Comparison of ENCODE assay signal across 16 cellular contexts in the genomic region with DNA sequence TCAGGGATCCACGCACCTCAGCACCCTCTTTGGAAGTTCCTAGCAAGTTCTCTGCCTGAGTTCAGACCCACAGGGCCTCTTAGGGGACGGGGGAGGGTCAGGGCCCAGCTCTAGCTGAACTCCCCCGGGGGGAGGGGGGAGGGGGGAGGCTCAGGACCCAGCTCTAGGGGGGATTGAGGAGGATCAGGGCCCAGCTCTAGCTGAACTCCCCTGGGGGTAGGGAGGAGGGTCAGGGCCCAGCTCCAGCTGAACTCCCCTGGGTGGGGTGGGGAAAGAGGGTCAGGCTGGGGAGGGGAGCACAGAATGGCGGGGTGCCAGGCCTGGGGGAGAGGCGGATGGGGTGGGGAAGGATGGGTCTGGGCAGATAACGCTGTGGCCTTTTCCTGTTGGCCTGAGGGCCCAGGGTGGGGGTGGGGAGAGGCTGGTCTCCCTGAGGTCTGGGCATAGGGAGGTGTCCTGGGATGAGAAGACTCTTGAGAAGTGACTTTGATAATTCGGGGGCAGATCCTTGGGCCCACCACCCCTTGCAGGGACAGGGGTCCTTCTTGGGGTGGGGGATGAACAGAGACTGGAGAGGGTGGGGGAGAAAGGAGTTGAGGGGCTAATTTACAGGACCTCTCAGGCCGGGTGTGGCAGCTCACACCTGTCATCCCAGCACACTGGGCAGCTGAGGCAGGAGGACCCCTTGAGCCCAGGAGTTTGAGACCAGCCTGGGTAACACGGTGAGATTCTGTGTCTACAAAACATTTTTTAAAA. TPM values are rescaled to one million over a fixed set of nuclear protein-coding genes. Genes with fewer than 3 reads are reported as not detected.
DNase-seq lines count a peak whose midpoint lies in the region; TF ChIP-seq lines count a peak whose summit lies in the region.
"Had no signal": no experiment of that assay in that cellular context is flagged by ENCODE, and none has a peak within 500 bp of the region (broad histone marks: within the 10 kb centered on the region; RNA-seq: fewer than 3 reads in every experiment).

No MANE protein-coding gene starts in this region.

- no peak for TF ChIP-seq CTCF in esophagus squamous epithelium (IDR thresholded peaks at IDR 0.05)

- peak overlapping the region; percentile 14 for H3K4ac ChIP-seq in trophoblast cell (ENCODE audit: low read depth, low read length)

- no peak overlapping the region for H2BK120ac ChIP-seq in trophoblast cell (ENCODE audit: insufficient read depth, low read length, poor library complexity)

- H4K20me1 ChIP-seq in Karpas-422 (ENCODE audit: insufficient read depth, low read depth, low read length), result no peaks in the 10 kb centered on the region

- H3K4me3 ChIP-seq in esophagus squamous epithelium (no peak overlapping the region), trophoblast cell (ENCODE audit: low read depth, low read length) (no peak overlapping the region), Karpas-422 (ENCODE audit: low read length) (no peak overlapping the region)
- H3K4me3 ChIP-seq: breast epithelium had no signal

- H3K27ac ChIP-seq in esophagus squamous epithelium, result peak overlapping the region; percentile 2 to 67 (median 48)
- no peak overlapping the region for H3K27ac ChIP-seq in trophoblast cell (ENCODE audit: low read depth, low read length)
- H3K27ac ChIP-seq in caudate nucleus (ENCODE audit: low read depth, low read length), result no peak overlapping the region
- no peak overlapping the region for H3K27ac ChIP-seq in Karpas-422 (ENCODE audit: low read length)

- H3K4me2 ChIP-seq in trophoblast cell (ENCODE audit: low read length) (no peak overlapping the region), Karpas-422 (ENCODE audit: low read depth, low read length, poor library complexity, severe bottlenecking) (no peak overlapping the region)

- peak overlapping the region; percentile 78 for H4K91ac ChIP-seq in trophoblast cell (ENCODE audit: low read depth, low read length)

- H3K4me1 ChIP-seq in esophagus squamous epithelium (peaks cover 12 to 58% (median 31%) of the 10 kb centered on the region in 3 donors), trophoblast cell (ENCODE audit: control insufficient read depth in 1 of 2, insufficient read depth in 2 of 2, low read length in 2 of 2) (peaks cover 21 to 24% of the 10 kb centered on the region in 2 experiments), Karpas-422 (ENCODE audit: low read length) (no peaks in the 10 kb centered on the region; the same call in 1 of the 2 replicates)

- H3K14ac ChIP-seq in trophoblast cell (ENCODE audit: low read length), result no peak overlapping the region

- H3K27me3 ChIP-seq in esophagus squamous epithelium (no peaks in the 10 kb centered on the region), trophoblast cell (ENCODE audit: insufficient read depth, low read length) (no peaks in the 10 kb centered on the region), Karpas-422 (ENCODE audit: low read length) (no peaks in the 10 kb centered on the region)
- H3K27me3 ChIP-seq: breast epithelium had no signal

- intact Hi-C loops in esophagus squamous epithelium (cut with DNase I), result no loop called here

- no peak overlapping the region for H2BK5ac ChIP-seq in trophoblast cell (ENCODE audit: low read depth, low read length, poor library complexity)

- no peak for TF ChIP-seq POLR2A in esophagus squamous epithelium (IDR thresholded peaks at IDR 0.05)

- peaks cover 27% of the 10 kb centered on the region for H3K79me1 ChIP-seq in trophoblast cell (ENCODE audit: low read length)

- H3K79me2 ChIP-seq in trophoblast cell (ENCODE audit: control insufficient read depth, insufficient read depth, low read length, poor library complexity), result no peaks in the 10 kb centered on the region
- no peaks in the 10 kb centered on the region for H3K79me2 ChIP-seq in Karpas-422 (ENCODE audit: low read length)

- no peaks in the 10 kb centered on the region for H3K9me2 ChIP-seq in Karpas-422 (replicated peaks; ENCODE audit: insufficient read depth, low read length)

- H2BK12ac ChIP-seq in trophoblast cell (ENCODE audit: low read length), result peak overlapping the region; percentile 71

- H4K12ac ChIP-seq in trophoblast cell (ENCODE audit: low read depth, low read length), result no peak overlapping the region

- DNase-seq in NCI-H226 (peak; percentile 44), esophagus squamous epithelium (lab: John Stamatoyannopoulos, UW) (no peak), trophoblast cell (no peak), caudate nucleus (lab: John Stamatoyannopoulos, UW) (no peak), SW480 (ENCODE audit: low spot score) (no peak), Karpas-422 (no peak)
- DNase-seq: activated CD4-positive, CD25-positive, alpha-beta regulatory T cell; activated T-cell treated with anti-CD3 and anti-CD28 coated beads, Interleukin-2, amount 50 U/mL, for 72 hours; KG1; stimulated activated naive B cell treated with anti-CD40 and anti-IgM and Interleukin-4, amounts not matched to agents 10 μg/mL and 1 μg/mL and 100 μg/mL, for 72 hours had no signal

- H3K23ac ChIP-seq in trophoblast cell (ENCODE audit: low read length), result no peak overlapping the region

- H2AFZ ChIP-seq in trophoblast cell (ENCODE audit: insufficient read depth, low read length, poor library complexity), result no peak overlapping the region
- H2AFZ ChIP-seq in Karpas-422 (ENCODE audit: low read length), result no peak overlapping the region

- H3K9ac ChIP-seq in trophoblast cell (ENCODE audit: low read length) (no peak overlapping the region), Karpas-422 (ENCODE audit: low read length) (no peak overlapping the region)

- H3K9me3 ChIP-seq in esophagus squamous epithelium, result no peaks in the 10 kb centered on the region
- no peaks in the 10 kb centered on the region for H3K9me3 ChIP-seq in trophoblast cell (ENCODE audit: insufficient read depth, low read depth, low read length)
- no peaks in the 10 kb centered on the region for H3K9me3 ChIP-seq in Karpas-422 (ENCODE audit: low read length)
- H3K9me3 ChIP-seq: breast epithelium had no signal

- no peak overlapping the region for H3K18ac ChIP-seq in trophoblast cell (ENCODE audit: low read length)

- H2AK5ac ChIP-seq in trophoblast cell (ENCODE audit: low read length), result peak overlapping the region; percentile 61

- no peak overlapping the region for H4K8ac ChIP-seq in trophoblast cell (ENCODE audit: low read depth, low read length)

- no peaks in the 10 kb centered on the region for H3K36me3 ChIP-seq in esophagus squamous epithelium
- H3K36me3 ChIP-seq in trophoblast cell (ENCODE audit: control insufficient read depth in 1 of 2, insufficient read depth in 2 of 2, low read length in 2 of 2), result no peaks in the 10 kb centered on the region
- no peaks in the 10 kb centered on the region for H3K36me3 ChIP-seq in Karpas-422 (ENCODE audit: insufficient read depth, low read length)
- H3K36me3 ChIP-seq: breast epithelium had no signal

- WGBS in esophagus squamous epithelium, 2 donors, result 43 to 50% methylated on average over 2 to 7 of the region's 9 CpGs
- no CpG with 5 or more reads among the region's 9 CpGs for WGBS in trophoblast cell (ENCODE audit: extremely low coverage, insufficient coverage, insufficient read length)

RNA-seq across cellular contexts. Expression of a gene that starts 5.5 kb away (rescaled TPM):
- total RNA-seq in esophagus squamous epithelium, result 100 to 1,000 TPM; 139 to 167 (median 156) TPM
- polyA plus RNA-seq in trophoblast cell (2013), result 654 and 679 TPM in 2 replicates
- 170 and 172 TPM in 2 replicates for total RNA-seq in Karpas-422 (2014; rRNA removed; shearing (Covaris generic); ENCODE audit: low replicate concordance)

RNA-seq across cellular contexts. Expression of a gene that starts 30.0 kb away (rescaled TPM):
- not detected for total RNA-seq in esophagus squamous epithelium
- 21.2 and 21.4 TPM in 2 replicates for polyA plus RNA-seq in trophoblast cell (2013)
- not detected in 2 replicates for total RNA-seq in Karpas-422 (2014; rRNA removed; shearing (Covaris generic); ENCODE audit: low replicate concordance)
- total RNA-seq: activated T-cell treated with anti-CD3 and anti-CD28 coated beads, Interleukin-2, amount 50 U/mL, for 72 hours; CD4-positive, alpha-beta memory T cell; RPMI7951 had no signal
- polyA plus RNA-seq: CD4-positive, alpha-beta memory T cell had no signal

RNA-seq across cellular contexts. Expression of a gene that starts 35.9 kb away (rescaled TPM):
- total RNA-seq in esophagus squamous epithelium, result not detected
- 0.38 and 0.39 TPM in 2 replicates for polyA plus RNA-seq in trophoblast cell (2013)
- total RNA-seq in Karpas-422 (2014; rRNA removed; shearing (Covaris generic); ENCODE audit: low replicate concordance), result not detected in 2 replicates
- total RNA-seq: activated T-cell treated with anti-CD3 and anti-CD28 coated beads, Interleukin-2, amount 50 U/mL, for 72 hours; CD4-positive, alpha-beta memory T cell; epithelial cell of proximal tubule; H4; RPMI7951 had no signal
- polyA plus RNA-seq: CD4-positive, alpha-beta memory T cell had no signal

RNA-seq across cellular contexts. Expression of a gene that starts 40.9 kb away (rescaled TPM):
- total RNA-seq in esophagus squamous epithelium, result 1 to 10 TPM in 2 of 4 donors, under 1 TPM in 1, not detected in 1; 0.11 to 1.3 (median 1.0) TPM
- 0.15 and 0.19 TPM in 2 replicates for polyA plus RNA-seq in trophoblast cell (2013)
- total RNA-seq in Karpas-422 (2014; rRNA removed; shearing (Covaris generic); ENCODE audit: low replicate concordance), result not detected in 2 replicates
- total RNA-seq: activated T-cell treated with anti-CD3 and anti-CD28 coated beads, Interleukin-2, amount 50 U/mL, for 72 hours; CD4-positive, alpha-beta memory T cell; H4; neural crest cell; RPMI7951 had no signal
- polyA plus RNA-seq: CD4-positive, alpha-beta memory T cell had no signal

RNA-seq across cellular contexts. Expression of a gene that starts 49.0 kb away (rescaled TPM):
- not detected for total RNA-seq in esophagus squamous epithelium
- polyA plus RNA-seq in trophoblast cell (2013), result not detected in 2 replicates
- total RNA-seq in Karpas-422 (2014; rRNA removed; shearing (Covaris generic); ENCODE audit: low replicate concordance), result not detected in 2 replicates
- total RNA-seq: activated T-cell treated with anti-CD3 and anti-CD28 coated beads, Interleukin-2, amount 50 U/mL, for 72 hours; CD4-positive, alpha-beta memory T cell; epithelial cell of proximal tubule; neural crest cell; RPMI7951 had no signal
- polyA plus RNA-seq: CD4-positive, alpha-beta memory T cell had no signal

Comparison
In these comparisons a context has a peak if more than half of its experiments do, and no peak if none do; other contexts are left out.
1. H3K27ac ChIP-seq: peak in esophagus squamous epithelium (4 of 4); none in trophoblast cell (single experiment), caudate nucleus (single experiment) and Karpas-422 (single experiment).